Comparison of ENCODE assay signal across 21 cellular contexts in the genomic region with DNA sequence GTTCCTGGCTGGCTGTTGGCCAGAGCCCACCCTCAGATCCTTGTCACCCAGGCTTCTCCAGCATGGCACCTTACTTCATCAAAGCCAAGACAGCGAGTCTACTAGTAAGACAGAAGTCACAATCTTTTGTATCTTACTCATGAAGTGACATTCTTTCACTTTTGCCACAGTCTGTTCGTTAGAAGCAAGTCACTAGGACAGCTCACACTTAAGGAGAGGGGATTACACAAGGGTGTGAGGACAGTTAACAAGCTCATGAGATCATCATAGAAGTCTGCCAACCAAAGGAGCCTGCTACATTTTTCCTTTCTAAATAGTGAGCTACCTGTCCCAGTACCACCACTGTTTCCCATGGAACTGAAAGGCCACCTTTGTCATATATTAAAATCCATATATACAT.
DNase-seq lines count a peak whose midpoint lies in the region; ATAC-seq and TF ChIP-seq lines count a peak whose summit lies in the region.
"Had no signal": no experiment of that assay in that cellular context is flagged by ENCODE, and none has a peak within 500 bp of the region (broad histone marks: within the 10 kb centered on the region; RNA-seq: fewer than 3 reads in every experiment).

No MANE protein-coding gene starts in this region.

- intact Hi-C loops in activated CD4-positive, alpha-beta memory T cell treated with anti-CD3 and anti-CD28 coated beads for 36 hours (cut with micrococcal nuclease), result no loop called here
- intact Hi-C loops in naive thymus-derived CD4-positive, alpha-beta T cell (cut with micrococcal nuclease), result no loop called here
- intact Hi-C loops in stomach (cut with DNase I; ENCODE audit: low total_unique reads), result no loop called here

- WGBS in stomach, 5 donors, result 90 to 94% (median 90%) methylated on average over 2 of the region's 2 CpGs

- H3K4me1 Mint-ChIP-seq in activated CD4-positive, alpha-beta memory T cell treated with anti-CD3 and anti-CD28 coated beads for 36 hours (ENCODE audit: low read depth), result peaks cover 2% of the 10 kb centered on the region
- H3K4me1 Mint-ChIP-seq in activated CD4-positive, alpha-beta memory T cell treated with anti-CD3 and anti-CD28 coated beads, Interleukin-2, amount 10 ng/mL, durations not matched to agents 7 days and 5 days, result no peaks in the 10 kb centered on the region
- H3K4me1 Mint-ChIP-seq in CD8-positive, alpha-beta memory T cell, result peaks cover 3 to 4% (median 3%) of the 10 kb centered on the region in 3 donors
- no peaks in the 10 kb centered on the region for H3K4me1 Mint-ChIP-seq in activated T-helper 17 cell treated with anti-CD3 and anti-CD28 coated beads, Interleukin-2, amount 50 U/mL, for 72 hours
- peaks cover 0 to 3% (median 0%) of the 10 kb centered on the region in 7 donors for H3K4me1 Mint-ChIP-seq in naive thymus-derived CD4-positive, alpha-beta T cell
- H3K4me1 Mint-ChIP-seq: mesothelial cell of epicardium had no signal

- no peaks in the 10 kb centered on the region for H3K27me3 ChIP-seq in CD8-positive, alpha-beta memory T cell (ENCODE audit: insufficient read depth, low read length, poor library complexity, severe bottlenecking)
- H3K27me3 ChIP-seq in naive thymus-derived CD4-positive, alpha-beta T cell (ENCODE audit: control insufficient read depth in 2 of 2, insufficient read depth in 2 of 2, low read length in 2 of 2), result no peaks in the 10 kb centered on the region
- H3K27me3 ChIP-seq in stomach, result no peaks in the 10 kb centered on the region
- H3K27me3 ChIP-seq: gastroesophageal sphincter had no signal

- H3K27me3 Mint-ChIP-seq in activated CD4-positive, alpha-beta memory T cell treated with anti-CD3 and anti-CD28 coated beads for 36 hours, result no peaks in the 10 kb centered on the region
- H3K27me3 Mint-ChIP-seq in activated CD4-positive, alpha-beta memory T cell treated with anti-CD3 and anti-CD28 coated beads, Interleukin-2, amount 10 ng/mL, durations not matched to agents 7 days and 5 days, result no peaks in the 10 kb centered on the region
- H3K27me3 Mint-ChIP-seq in CD8-positive, alpha-beta memory T cell, result no peaks in the 10 kb centered on the region
- H3K27me3 Mint-ChIP-seq in activated T-helper 17 cell treated with anti-CD3 and anti-CD28 coated beads, Interleukin-2, amount 50 U/mL, for 72 hours, result no peaks in the 10 kb centered on the region
- H3K27me3 Mint-ChIP-seq in naive thymus-derived CD4-positive, alpha-beta T cell, result no peaks in the 10 kb centered on the region

- no peaks in the 10 kb centered on the region for H3K9me3 Mint-ChIP-seq in activated CD4-positive, alpha-beta memory T cell treated with anti-CD3 and anti-CD28 coated beads for 36 hours
- H3K9me3 Mint-ChIP-seq in activated CD4-positive, alpha-beta memory T cell treated with anti-CD3 and anti-CD28 coated beads, Interleukin-2, amount 10 ng/mL, durations not matched to agents 7 days and 5 days, result no peaks in the 10 kb centered on the region
- no peaks in the 10 kb centered on the region for H3K9me3 Mint-ChIP-seq in CD8-positive, alpha-beta memory T cell
- H3K9me3 Mint-ChIP-seq in activated T-helper 17 cell treated with anti-CD3 and anti-CD28 coated beads, Interleukin-2, amount 50 U/mL, for 72 hours, result no peaks in the 10 kb centered on the region
- no peaks in the 10 kb centered on the region for H3K9me3 Mint-ChIP-seq in naive thymus-derived CD4-positive, alpha-beta T cell
- H3K9me3 Mint-ChIP-seq: mesothelial cell of epicardium had no signal

- TF ChIP-seq POLR2A in stomach (IDR thresholded peaks at IDR 0.05), result no peak

- no peak for TF ChIP-seq EP300 in stomach (IDR thresholded peaks at IDR 0.05)

- H3K27ac ChIP-seq in CD8-positive, alpha-beta memory T cell (ENCODE audit: low read depth, low read length), result no peak overlapping the region
- peak overlapping the region; percentile 2 for H3K27ac ChIP-seq in naive thymus-derived CD4-positive, alpha-beta T cell (ENCODE audit: low read depth, low read length)
- no peak overlapping the region for H3K27ac ChIP-seq in stomach
- H3K27ac ChIP-seq: C4-2B, gastroesophageal sphincter, HL-60, RWPE1 had no signal

- peaks cover 14% of the 10 kb centered on the region for H3K36me3 Mint-ChIP-seq in activated CD4-positive, alpha-beta memory T cell treated with anti-CD3 and anti-CD28 coated beads for 36 hours
- peaks cover 36% of the 10 kb centered on the region for H3K36me3 Mint-ChIP-seq in activated CD4-positive, alpha-beta memory T cell treated with anti-CD3 and anti-CD28 coated beads, Interleukin-2, amount 10 ng/mL, durations not matched to agents 7 days and 5 days (ENCODE audit: low read depth)
- peaks cover 5 to 72% (median 11%) of the 10 kb centered on the region in 3 donors for H3K36me3 Mint-ChIP-seq in CD8-positive, alpha-beta memory T cell
- H3K36me3 Mint-ChIP-seq in activated T-helper 17 cell treated with anti-CD3 and anti-CD28 coated beads, Interleukin-2, amount 50 U/mL, for 72 hours (ENCODE audit: low read depth), result peaks cover 85% of the 10 kb centered on the region
- H3K36me3 Mint-ChIP-seq in naive thymus-derived CD4-positive, alpha-beta T cell, result peaks cover 3 to 22% (median 15%) of the 10 kb centered on the region in 5 donors

- peaks cover 29% of the 10 kb centered on the region for H3K36me3 ChIP-seq in CD8-positive, alpha-beta memory T cell (ENCODE audit: insufficient read depth, low read length)
- H3K36me3 ChIP-seq in naive thymus-derived CD4-positive, alpha-beta T cell (ENCODE audit: control insufficient read depth in 2 of 3, insufficient read depth in 3 of 3, low read length in 3 of 3), result peaks cover 13 to 57% (median 15%) of the 10 kb centered on the region in 3 experiments
- H3K36me3 ChIP-seq in stomach, result peaks cover 20 to 97% (median 85%) of the 10 kb centered on the region in 4 donors

- DNase-seq in activated CD4-positive, alpha-beta memory T cell treated with anti-CD3 and anti-CD28 coated beads for 36 hours, result no peak
- no peak for DNase-seq in activated CD4-positive, alpha-beta memory T cell treated with anti-CD3 and anti-CD28 coated beads, Interleukin-2, amount 10 ng/mL, durations not matched to agents 7 days and 5 days
- no peak for DNase-seq in CD8-positive, alpha-beta memory T cell
- DNase-seq in naive thymus-derived CD4-positive, alpha-beta T cell, result no peak
- DNase-seq in kidney glomerular epithelial cell (lab: John Stamatoyannopoulos, UW), result no peak
- DNase-seq in stomach, result no peak
- DNase-seq: activated CD4-positive, alpha-beta T cell treated with anti-CD3 and anti-CD28 coated beads, Interleukin-2, amount 50 U/mL, for 48 hours; amniotic stem cell; IMR-90; left cardiac atrium; MM.1S; NCI-H2029; NCI-H446 treated with DMSO at 0.1 percent for 48 hours had no signal

- no peak overlapping the region for H3K4me3 Mint-ChIP-seq in activated CD4-positive, alpha-beta memory T cell treated with anti-CD3 and anti-CD28 coated beads for 36 hours
- H3K4me3 Mint-ChIP-seq in activated CD4-positive, alpha-beta memory T cell treated with anti-CD3 and anti-CD28 coated beads, Interleukin-2, amount 10 ng/mL, durations not matched to agents 7 days and 5 days, result no peak overlapping the region
- H3K4me3 Mint-ChIP-seq in CD8-positive, alpha-beta memory T cell, result no peak overlapping the region
- no peak overlapping the region for H3K4me3 Mint-ChIP-seq in activated T-helper 17 cell treated with anti-CD3 and anti-CD28 coated beads, Interleukin-2, amount 50 U/mL, for 72 hours
- no peak overlapping the region for H3K4me3 Mint-ChIP-seq in naive thymus-derived CD4-positive, alpha-beta T cell
- H3K4me3 Mint-ChIP-seq: mesothelial cell of epicardium had no signal

- POLR2A ChIA-PET in activated CD4-positive, alpha-beta memory T cell treated with anti-CD3 and anti-CD28 coated beads for 36 hours (lab: Charles Lee), result no interaction called here
- POLR2A ChIA-PET in activated CD4-positive, alpha-beta memory T cell treated with anti-CD3 and anti-CD28 coated beads, Interleukin-2, amount 10 ng/mL, durations not matched to agents 7 days and 5 days (lab: Charles Lee), result interaction anchor here (2.2 kb wide), 1 partner anchor 318 kb away, joined by 7 read pairs; the partner anchor contains the start of genes DTL and INTS7
- POLR2A ChIA-PET in CD8-positive, alpha-beta memory T cell (lab: Charles Lee), result no interaction called here
- POLR2A ChIA-PET in naive thymus-derived CD4-positive, alpha-beta T cell (lab: Charles Lee), result no interaction called here

- peak; percentile 71 for ATAC-seq in activated T-helper 17 cell treated with anti-CD3 and anti-CD28 coated beads, Interleukin-2, amount 50 U/mL, for 72 hours (replicated peaks)
- ATAC-seq in naive thymus-derived CD4-positive, alpha-beta T cell, result no peak
- no peak for ATAC-seq in GM21528 (IDR thresholded peaks at IDR 0.05; ENCODE audit: low FRiP score, unreplicated experiment)
- ATAC-seq: gastroesophageal sphincter, SK-N-SH treated with all-trans-retinoic acid at 6 μM for 48 hours had no signal

- H3K27ac Mint-ChIP-seq in activated CD4-positive, alpha-beta memory T cell treated with anti-CD3 and anti-CD28 coated beads for 36 hours, result peak overlapping the region; percentile 43
- no peak overlapping the region for H3K27ac Mint-ChIP-seq in activated CD4-positive, alpha-beta memory T cell treated with anti-CD3 and anti-CD28 coated beads, Interleukin-2, amount 10 ng/mL, durations not matched to agents 7 days and 5 days
- H3K27ac Mint-ChIP-seq in CD8-positive, alpha-beta memory T cell, result peak overlapping the region in 7 of 8 donors; percentile 24 to 85 (median 79)
- H3K27ac Mint-ChIP-seq in activated T-helper 17 cell treated with anti-CD3 and anti-CD28 coated beads, Interleukin-2, amount 50 U/mL, for 72 hours, result peak overlapping the region; percentile 61
- peak overlapping the region in 4 of 9 donors; percentile 31 to 71 (median 51) for H3K27ac Mint-ChIP-seq in naive thymus-derived CD4-positive, alpha-beta T cell
- H3K27ac Mint-ChIP-seq: mesothelial cell of epicardium had no signal

- no peaks in the 10 kb centered on the region for H3K9me3 ChIP-seq in CD8-positive, alpha-beta memory T cell (ENCODE audit: low read length)
- H3K9me3 ChIP-seq in naive thymus-derived CD4-positive, alpha-beta T cell (ENCODE audit: control insufficient read depth in 2 of 3, low read length in 3 of 3), result no peaks in the 10 kb centered on the region
- H3K9me3 ChIP-seq in stomach, result no peaks in the 10 kb centered on the region
- H3K9me3 ChIP-seq: gastroesophageal sphincter had no signal

- no peak overlapping the region for H3K4me3 ChIP-seq in CD8-positive, alpha-beta memory T cell (ENCODE audit: low read length)
- no peak overlapping the region for H3K4me3 ChIP-seq in naive thymus-derived CD4-positive, alpha-beta T cell (ENCODE audit: low read length)
- no peak overlapping the region for H3K4me3 ChIP-seq in stomach
- H3K4me3 ChIP-seq: gastroesophageal sphincter had no signal

- no peak for TF ChIP-seq CTCF in stomach (IDR thresholded peaks at IDR 0.05)

- H3K4me1 ChIP-seq in CD8-positive, alpha-beta memory T cell (ENCODE audit: insufficient read depth, low read length), result no peaks in the 10 kb centered on the region
- no peaks in the 10 kb centered on the region for H3K4me1 ChIP-seq in naive thymus-derived CD4-positive, alpha-beta T cell (ENCODE audit: control insufficient read depth in 2 of 2, insufficient read depth in 2 of 2, low read length in 2 of 2)
- no peaks in the 10 kb centered on the region for H3K4me1 ChIP-seq in stomach
- H3K4me1 ChIP-seq: gastroesophageal sphincter had no signal

- CTCF ChIA-PET in activated CD4-positive, alpha-beta memory T cell treated with anti-CD3 and anti-CD28 coated beads for 36 hours (lab: Charles Lee), result interaction anchor here (0.7 to 0.8 kb wide), 2 partner anchors 15 to 282 kb away, joined by 3 read pairs; no protein-coding TSS in a partner anchor
- CTCF ChIA-PET in activated CD4-positive, alpha-beta memory T cell treated with anti-CD3 and anti-CD28 coated beads, Interleukin-2, amount 10 ng/mL, durations not matched to agents 7 days and 5 days (lab: Charles Lee), result interaction anchor here (1.1 to 1.4 kb wide), 3 partner anchors 13 to 318 kb away, joined by 3 read pairs; partner anchors contain the start of genes DTL and INTS7
- CTCF ChIA-PET in CD8-positive, alpha-beta memory T cell (lab: Charles Lee), result interaction anchor here (1.1 kb wide), 1 partner anchor 283 kb away, joined by 4 read pairs; no protein-coding TSS in a partner anchor
- CTCF ChIA-PET in naive thymus-derived CD4-positive, alpha-beta T cell (lab: Charles Lee), result interaction anchor here (0.7 kb wide), 1 partner anchor 10 kb away, joined by 3 read pairs; no protein-coding TSS in a partner anchor
